ENCODE assay signal across 1 cellular context in the genomic region with DNA sequence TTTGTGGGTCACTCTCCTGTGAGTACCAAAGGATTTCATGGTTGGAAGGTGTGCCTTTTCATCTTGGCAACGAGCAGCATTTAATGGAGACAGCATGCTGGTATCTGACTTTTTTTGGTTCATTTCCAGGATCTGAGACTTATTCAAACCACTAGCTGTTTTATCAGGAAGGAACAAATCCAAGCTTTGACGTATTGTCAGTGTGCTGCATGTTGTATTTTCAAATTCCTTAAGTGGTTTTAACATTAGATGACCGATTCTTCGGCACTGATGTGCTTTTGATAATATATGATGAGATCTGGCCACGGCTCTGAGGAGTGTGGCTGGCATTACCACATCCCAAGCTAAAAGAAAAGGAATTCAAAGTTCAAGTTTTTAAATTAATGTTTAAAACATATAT.
TF ChIP-seq lines count a peak whose summit lies in the region.

No MANE protein-coding gene starts in this region.

TF ChIP-seq in IMR-90, 13 proteins besides CTCF, POLR2A, EP300 and RAD21:
- TF ChIP-seq ELK1 (IDR thresholded peaks at IDR 0.05; ENCODE audit: borderline replicate concordance, low read depth, low read length) (no peak), BHLHE40 (IDR thresholded peaks at IDR 0.05; ENCODE audit: low read depth, low read length) (no peak), SMC3 (IDR thresholded peaks at IDR 0.05; ENCODE audit: low read depth, low read length) (no peak), MAZ (IDR thresholded peaks at IDR 0.05; ENCODE audit: borderline replicate concordance, low read depth, low read length) (no peak), RCOR1 (IDR thresholded peaks at IDR 0.05; ENCODE audit: insufficient replicate concordance, low read length) (no peak), MXI1 (IDR thresholded peaks at IDR 0.05; ENCODE audit: borderline replicate concordance, low read depth, low read length) (no peak), FOS (IDR thresholded peaks at IDR 0.05; ENCODE audit: low read depth, low read length) (no peak), CEBPB (IDR thresholded peaks at IDR 0.05; ENCODE audit: low read depth, low read length) (no peak), MAFK (IDR thresholded peaks at IDR 0.05; ENCODE audit: low read depth, low read length) (no peak), NFE2L2 (IDR thresholded peaks at IDR 0.05; ENCODE audit: low read depth, low read length) (no peak), RFX5 (IDR thresholded peaks at IDR 0.05; ENCODE audit: low read depth, low read length) (no peak), CHD1 (IDR thresholded peaks at IDR 0.05; ENCODE audit: low read depth, low read length) (no peak)
- TF ChIP-seq, protein P1, sequence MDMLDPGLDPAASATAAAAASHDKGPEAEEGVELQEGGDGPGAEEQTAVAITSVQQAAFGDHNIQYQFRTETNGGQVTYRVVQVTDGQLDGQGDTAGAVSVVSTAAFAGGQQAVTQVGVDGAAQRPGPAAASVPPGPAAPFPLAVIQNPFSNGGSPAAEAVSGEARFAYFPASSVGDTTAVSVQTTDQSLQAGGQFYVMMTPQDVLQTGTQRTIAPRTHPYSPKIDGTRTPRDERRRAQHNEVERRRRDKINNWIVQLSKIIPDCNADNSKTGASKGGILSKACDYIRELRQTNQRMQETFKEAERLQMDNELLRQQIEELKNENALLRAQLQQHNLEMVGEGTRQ (IDR thresholded peaks at IDR 0.05; ENCODE audit: low read depth, low read length): no peak
TF ChIP-seq in IMR-90: peak in this region for 0.
